15 cellular contexts compared by ENCODE assay signal in genomic region chr5:127938746-127939145, GRCh38.
"Had no signal": no experiment of that assay in that cellular context is flagged by ENCODE, and none has a peak within 500 bp of the region (broad histone marks: within the 10 kb centered on the region; RNA-seq: fewer than 3 reads in every experiment).

No MANE protein-coding gene starts in this region.

- H3K27me3 ChIP-seq: colonic mucosa, left lung, upper lobe of left lung had no signal

- H3K27ac ChIP-seq: colonic mucosa, left lung, thoracic aorta, upper lobe of left lung had no signal

- ATAC-seq: activated CD4-positive, alpha-beta T cell treated with anti-CD3 and anti-CD28 coated beads for 36 hours; left lung; stimulated activated naive B cell treated with anti-CD40 and anti-IgM and Interleukin-4, amounts not matched to agents 10 μg/mL and 1 μg/mL and 100 μg/mL, for 72 hours; WTC11 had no signal

- H3K9me3 ChIP-seq: colonic mucosa, left lung, thoracic aorta, upper lobe of left lung had no signal

- H3K36me3 ChIP-seq: colonic mucosa, left lung, thoracic aorta, upper lobe of left lung had no signal

- H3K4me3 ChIP-seq: colonic mucosa, left lung, thoracic aorta, upper lobe of left lung had no signal

- DNase-seq: activated CD4-positive, alpha-beta memory T cell treated with anti-CD3 and anti-CD28 coated beads for 36 hours; activated CD4-positive, alpha-beta T cell treated with anti-CD3 and anti-CD28 coated beads for 36 hours; activated naive CD8-positive, alpha-beta T cell treated with anti-CD3 and anti-CD28 coated beads, Interleukin-2, amount 10 ng/mL, durations not matched to agents 7 days and 5 days; activated T-cell treated with anti-CD3 and anti-CD28 coated beads for 4 hours; amygdala; colonic mucosa; left lung; mammary epithelial cell; nephron progenitor cell; nucleus accumbens; retina; stimulated activated naive B cell treated with anti-CD40 and anti-IgM and Interleukin-4, amounts not matched to agents 10 μg/mL and 1 μg/mL and 100 μg/mL, for 72 hours; upper lobe of left lung had no signal
